Comparison of ENCODE assay signal across 8 cellular contexts in genomic region chr11:121451178-121451981, GRCh38. TPM values are rescaled to one million over a fixed set of nuclear protein-coding genes. Genes with fewer than 3 reads are reported as not detected.
A peak's percentile ranks its signal among the peaks of the same experiment; 100 is the strongest.
DNase-seq lines count a peak whose midpoint lies in the region; ATAC-seq and TF ChIP-seq lines count a peak whose summit lies in the region.

No MANE protein-coding gene starts in this region.

- H3K27me3 Mint-ChIP-seq in CD8-positive, alpha-beta memory T cell, result no peaks in the 10 kb centered on the region

- TF ChIP-seq EP300 in gastroesophageal sphincter (IDR thresholded peaks at IDR 0.05), result no peak

- H3K36me3 Mint-ChIP-seq in CD8-positive, alpha-beta memory T cell, result peaks cover 4 to 44% (median 16%) of the 10 kb centered on the region in 3 donors

- peaks cover 74% of the 10 kb centered on the region for H3K4me1 ChIP-seq in CD8-positive, alpha-beta memory T cell (ENCODE audit: insufficient read depth, low read length)
- peaks cover 0 to 19% (median 0%) of the 10 kb centered on the region in 3 donors for H3K4me1 ChIP-seq in gastroesophageal sphincter

- peaks cover 79 to 88% (median 85%) of the 10 kb centered on the region in 3 donors for H3K4me1 Mint-ChIP-seq in CD8-positive, alpha-beta memory T cell

- peak overlapping the region; percentile 71 for H3K27ac ChIP-seq in CD8-positive, alpha-beta memory T cell (ENCODE audit: low read depth, low read length)
- peak overlapping the region in 3 of 4 donors; percentile 57 to 76 (median 64) for H3K27ac ChIP-seq in gastroesophageal sphincter

- no peaks in the 10 kb centered on the region for H3K9me3 ChIP-seq in CD8-positive, alpha-beta memory T cell (ENCODE audit: low read length)
- H3K9me3 ChIP-seq in gastroesophageal sphincter, result no peaks in the 10 kb centered on the region

- peak overlapping the region; percentile 71 for H3K4me3 ChIP-seq in CD8-positive, alpha-beta memory T cell (ENCODE audit: low read length)
- H3K4me3 ChIP-seq in gastroesophageal sphincter (peak overlapping the region; percentile 75 to 81), skeletal muscle cell (ENCODE audit: low read depth, low read length) (peak overlapping the region; percentile 58)

- no peaks in the 10 kb centered on the region for H3K9me3 Mint-ChIP-seq in CD8-positive, alpha-beta memory T cell

- TF ChIP-seq CTCF in gastroesophageal sphincter (IDR thresholded peaks at IDR 0.05), result no peak

- ATAC-seq in HG02885 (IDR thresholded peaks at IDR 0.05; ENCODE audit: poor library complexity, unreplicated experiment) (peak; percentile 2), gastroesophageal sphincter (no peak), GM19397 (IDR thresholded peaks at IDR 0.05; ENCODE audit: unreplicated experiment) (no peak), GM18867 (IDR thresholded peaks at IDR 0.05; ENCODE audit: unreplicated experiment) (no peak)

- 68 to 90% methylated on average over 4 to 7 of the region's 22 CpGs for WGBS in gastroesophageal sphincter (ENCODE audit: low coverage in 1 of 2), 2 donors

- no peaks in the 10 kb centered on the region for H3K27me3 ChIP-seq in CD8-positive, alpha-beta memory T cell (ENCODE audit: insufficient read depth, low read length, poor library complexity, severe bottlenecking)
- no peaks in the 10 kb centered on the region for H3K27me3 ChIP-seq in gastroesophageal sphincter

- CTCF ChIA-PET in CD8-positive, alpha-beta memory T cell (lab: Charles Lee), result interaction anchor here (0.9 to 4.9 kb wide), 15 partner anchors 11 to 140 kb away, joined by 3 to 52 read pairs (median 4); no protein-coding TSS in a partner anchor

- no peaks in the 10 kb centered on the region for H3K36me3 ChIP-seq in CD8-positive, alpha-beta memory T cell (ENCODE audit: insufficient read depth, low read length)
- no peaks in the 10 kb centered on the region for H3K36me3 ChIP-seq in gastroesophageal sphincter

- no peak for TF ChIP-seq POLR2A in gastroesophageal sphincter (IDR thresholded peaks at IDR 0.05)

- peak overlapping the region; percentile 79 to 97 (median 93) for H3K27ac Mint-ChIP-seq in CD8-positive, alpha-beta memory T cell

- H3K4me3 Mint-ChIP-seq in CD8-positive, alpha-beta memory T cell, result peak overlapping the region; percentile 80 to 100 (median 97)

- POLR2A ChIA-PET in CD8-positive, alpha-beta memory T cell (lab: Charles Lee), result interaction anchor here (0.7 to 3.6 kb wide), 12 partner anchors 9 to 159 kb away, joined by 3 to 20 read pairs (median 5); partner anchors contain the start of gene SC5D

- peak in 1 of 5 donors; percentile 61 for DNase-seq in CD8-positive, alpha-beta memory T cell
- peak; percentile 75 for DNase-seq in activated CD8-positive, alpha-beta memory T cell treated with anti-CD3 and anti-CD28 coated beads for 24 hours
- no peak for DNase-seq in skeletal muscle cell (ENCODE audit: low read depth)
- DNase-seq in NCI-H510A (lab: John Stamatoyannopoulos, UW), result no peak

RNA-seq across cellular contexts. Expression of gene SORL1, which starts 0.7 kb away (rescaled TPM):
- 10 to 100 TPM; 44.5 to 46.9 TPM for total RNA-seq in CD8-positive, alpha-beta memory T cell
- 220 TPM for polyA plus RNA-seq in CD8-positive, alpha-beta memory T cell
- 10 to 100 TPM in 2 of 4 donors, 1 to 10 TPM in 2; 7.1 to 12.6 (median 10.6) TPM for total RNA-seq in gastroesophageal sphincter
